ENCODE assay signal across 8 cellular contexts in the genomic region with DNA sequence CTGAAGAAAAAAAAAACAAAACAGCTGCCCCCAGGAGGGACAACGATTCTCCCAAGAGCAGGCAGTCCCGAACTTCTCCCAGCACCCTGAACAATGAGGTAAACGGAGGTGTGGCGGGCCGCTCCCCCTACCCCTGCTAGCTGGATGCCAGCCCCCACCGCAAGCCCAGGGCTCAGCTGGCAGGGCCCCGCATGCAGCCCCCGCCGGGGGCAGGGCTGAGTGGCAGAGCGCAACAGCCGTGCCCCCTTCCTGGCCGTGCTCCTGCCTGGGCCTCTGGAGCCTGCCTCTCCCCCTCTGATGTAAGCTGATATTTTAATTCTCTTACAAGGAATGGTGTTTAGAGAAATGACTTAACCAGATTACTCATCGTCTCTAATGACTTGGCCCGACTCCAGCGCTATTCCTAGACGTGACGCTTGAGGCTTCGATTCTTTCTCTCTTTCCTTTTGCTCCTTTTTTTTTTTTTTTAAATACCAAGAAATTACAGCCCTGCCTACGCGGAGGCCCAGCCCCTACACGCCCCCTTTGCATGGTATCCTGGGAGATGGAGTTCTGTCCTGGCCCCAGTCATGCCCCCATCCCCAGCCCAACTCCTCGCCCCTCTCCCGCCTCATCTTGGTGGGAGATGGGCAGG. TPM values are rescaled to one million over a fixed set of nuclear protein-coding genes. Genes with fewer than 3 reads are reported as not detected.
DNase-seq lines count a peak whose midpoint lies in the region; ATAC-seq and TF ChIP-seq lines count a peak whose summit lies in the region.

No MANE protein-coding gene starts in this region.

- peak; percentile 99 for DNase-seq in EL
- DNase-seq in NCI-H510A (lab: John Stamatoyannopoulos, UW), result peak; percentile 27
- DNase-seq in activated CD4-positive, alpha-beta T cell treated with anti-CD3 and anti-CD28 coated beads, Interleukin-2, amount 50 U/mL, for 1 hour, result peak; percentile 87
- DNase-seq in coronary artery (ENCODE audit: low spot score), result peak; percentile 97
- peak; percentile 96 to 97 for DNase-seq in left colon
- DNase-seq in stimulated activated CD4-positive, alpha-beta T cell treated with anti-CD3 and anti-CD28 coated beads, Interleukin-1b, Interleukin-23, amount 100 ng/mL, for 24 hours (ENCODE audit: low read depth in 4 of 4, low spot score in 1 of 4), result peak; percentile 72 to 85 (median 80)

- H3K27ac ChIP-seq in coronary artery, result peak overlapping the region; percentile 94 to 96

- no peak for TF ChIP-seq CTCF in coronary artery (IDR thresholded peaks at IDR 0.05)

- ATAC-seq in HG03103 (IDR thresholded peaks at IDR 0.05; ENCODE audit: low read depth, unreplicated experiment), result peak; percentile 28
- ATAC-seq in left colon, result peak; percentile 66
- no peak for ATAC-seq in GM19397 (IDR thresholded peaks at IDR 0.05; ENCODE audit: unreplicated experiment)

- intact Hi-C loops in left colon (cut with DNase I, micrococcal nuclease), result no loop called here

- H3K4me3 ChIP-seq in coronary artery, result peak overlapping the region; percentile 53

RNA-seq across cellular contexts. Expression of gene ARID5A, which starts 4.6 kb away (rescaled TPM):
- total RNA-seq in left colon, result 10 to 100 TPM in 1 of 2 donors, 1 to 10 TPM in 1; 5.6 to 13.7 TPM

RNA-seq across cellular contexts. Expression of gene NEURL3, which starts 26.8 kb away (rescaled TPM):
- 1 to 10 TPM in 1 of 2 donors, under 1 TPM in 1; 0.58 to 3.3 TPM for total RNA-seq in left colon

Comparison
In these comparisons a context has a peak if more than half of its experiments do, and no peak if none do; other contexts are left out.
1. DNase-seq: peak in every context shown above with its lines; median percentile 99 in EL; 97 in coronary artery; 96 in left colon; 87 in activated CD4-positive, alpha-beta T cell treated with anti-CD3 and anti-CD28 coated beads, Interleukin-2, amount 50 U/mL, for 1 hour; 80 in stimulated activated CD4-positive, alpha-beta T cell treated with anti-CD3 and anti-CD28 coated beads, Interleukin-1b, Interleukin-23, amount 100 ng/mL, for 24 hours; 27 in NCI-H510A.